In the genomic region with DNA sequence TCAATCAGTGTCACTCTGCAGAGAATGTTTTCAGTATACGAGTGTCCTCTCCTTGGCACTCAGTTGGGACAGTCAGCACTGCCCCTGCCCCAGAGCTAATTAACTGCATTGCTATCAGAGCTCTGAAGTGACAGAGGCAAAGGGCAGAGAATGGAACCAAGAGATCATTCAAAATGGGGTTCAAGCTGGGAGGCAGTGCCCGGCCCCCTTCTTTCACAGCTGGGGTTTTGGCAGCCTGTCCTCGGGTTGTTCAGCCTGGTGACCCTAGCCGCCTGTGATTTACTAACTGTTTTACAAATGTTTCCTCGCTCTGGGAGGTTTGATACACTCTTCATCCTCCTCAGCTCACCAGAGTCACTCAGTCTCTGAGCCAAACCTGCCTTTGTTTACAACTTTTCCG, we compare ENCODE assay signal across 21 cellular contexts.
DNase-seq lines count a peak whose midpoint lies in the region; ATAC-seq and TF ChIP-seq lines count a peak whose summit lies in the region.
"Had no signal": no experiment of that assay in that cellular context is flagged by ENCODE, and none has a peak within 500 bp of the region (broad histone marks: within the 10 kb centered on the region; RNA-seq: fewer than 3 reads in every experiment).

No MANE protein-coding gene starts in this region.

- H3K27ac Mint-ChIP-seq in HFFc6: peak overlapping the region; percentile 71
- H3K27ac Mint-ChIP-seq in progenitor cell of endocrine pancreas: no peak overlapping the region
- H3K27ac Mint-ChIP-seq: activated CD8-positive, alpha-beta T cell treated with anti-CD3 and anti-CD28 coated beads for 36 hours; activated T-helper 1 cell treated with anti-CD3 and anti-CD28 coated beads, Interleukin-12 subunit alpha, Interleukin-12 subunit beta, Interleukin-2, Interleukin-4 antibody, amounts not matched to agents 30 ng/mL and 10 ng/mL and 1 ng/mL, durations not matched to agents 14 hours and 24 hours and 36 hours; T-cell had no signal

- intact Hi-C loops in lower lobe of right lung (cut with DNase I) (no loop called here), testis (cut with DNase I; ENCODE audit: low total_unique reads) (no loop called here)

- no peak for DNase-seq in HFFc6
- DNase-seq in choroid plexus epithelial cell (ENCODE audit: low read depth): peak; percentile 19
- peak; percentile 48 for DNase-seq in lower lobe of right lung
- no peak for DNase-seq in testis
- DNase-seq in omental fat pad (ENCODE audit: low spot score): no peak
- no peak for DNase-seq in activated naive CD4-positive, alpha-beta T cell treated with Interleukin-2 at 50 U/mL for 16 hours
- DNase-seq in progenitor cell of endocrine pancreas (ENCODE audit: low spot score, unreplicated experiment): no peak
- no peak for DNase-seq in NCI-H2081 treated with DMSO at 0.1 percent for 48 hours (lab: John Stamatoyannopoulos, UW)
- DNase-seq: activated CD8-positive, alpha-beta T cell treated with anti-CD3 and anti-CD28 coated beads for 36 hours; Caco-2; cortex of kidney; erythroblast; hypothalamus; NCI-H1092 treated with DMSO at 0.1 percent for 48 hours; NCI-H774; psoas muscle; RPMI8226; stimulated activated CD4-positive, alpha-beta T cell treated with anti-CD3 and anti-CD28 coated beads, Interleukin-15, amount 100 ng/mL, for 24 hours; stimulated activated naive CD8-positive, alpha-beta T cell treated with anti-CD3 and anti-CD28 coated beads, Interleukin-15, Interleukin-2, amounts not matched to agents 100 U/mL and 50 U/mL, for 24 hours; T-cell had no signal

- peaks cover 77% of the 10 kb centered on the region for H3K4me1 Mint-ChIP-seq in HFFc6 (ENCODE audit: low read depth)
- H3K4me1 Mint-ChIP-seq in progenitor cell of endocrine pancreas (ENCODE audit: low read depth): peaks cover 34% of the 10 kb centered on the region
- H3K4me1 Mint-ChIP-seq: T-cell had no signal

- no peaks in the 10 kb centered on the region for H3K36me3 ChIP-seq in lower lobe of right lung
- H3K36me3 ChIP-seq in testis (ENCODE audit: low read depth, missing control alignments): no peaks in the 10 kb centered on the region

- H3K4me3 Mint-ChIP-seq in HFFc6: peak overlapping the region; percentile 15; the same call in 1 of the 2 replicates
- H3K4me3 Mint-ChIP-seq in progenitor cell of endocrine pancreas (ENCODE audit: low read depth): no peak overlapping the region
- H3K4me3 Mint-ChIP-seq: activated CD8-positive, alpha-beta T cell treated with anti-CD3 and anti-CD28 coated beads for 36 hours; activated T-helper 1 cell treated with anti-CD3 and anti-CD28 coated beads, Interleukin-12 subunit alpha, Interleukin-12 subunit beta, Interleukin-2, Interleukin-4 antibody, amounts not matched to agents 30 ng/mL and 10 ng/mL and 1 ng/mL, durations not matched to agents 14 hours and 24 hours and 36 hours; T-cell had no signal

- peak; percentile 50 to 77 for ATAC-seq in lower lobe of right lung
- ATAC-seq in omental fat pad (ENCODE audit: low FRiP score): no peak
- ATAC-seq: activated CD8-positive, alpha-beta T cell treated with anti-CD3 and anti-CD28 coated beads for 36 hours; psoas muscle; stimulated activated naive CD8-positive, alpha-beta T cell treated with anti-CD3 and anti-CD28 coated beads, Interleukin-15, Interleukin-2, amounts not matched to agents 100 U/mL and 50 U/mL, for 24 hours; T-cell had no signal

- H3K9me3 Mint-ChIP-seq in HFFc6: no peaks in the 10 kb centered on the region
- no peaks in the 10 kb centered on the region for H3K9me3 Mint-ChIP-seq in progenitor cell of endocrine pancreas (ENCODE audit: low read depth)
- H3K9me3 Mint-ChIP-seq: activated CD8-positive, alpha-beta T cell treated with anti-CD3 and anti-CD28 coated beads for 36 hours; activated T-helper 1 cell treated with anti-CD3 and anti-CD28 coated beads, Interleukin-12 subunit alpha, Interleukin-12 subunit beta, Interleukin-2, Interleukin-4 antibody, amounts not matched to agents 30 ng/mL and 10 ng/mL and 1 ng/mL, durations not matched to agents 14 hours and 24 hours and 36 hours; T-cell had no signal

- H3K4me3 ChIP-seq in choroid plexus epithelial cell (ENCODE audit: low read depth, low read length) (no peak overlapping the region), lower lobe of right lung (no peak overlapping the region), testis (no peak overlapping the region)
- H3K4me3 ChIP-seq: psoas muscle had no signal

- H3K27ac ChIP-seq in lower lobe of right lung (peak overlapping the region; percentile 32), testis (peak overlapping the region; percentile 79 to 81)
- H3K27ac ChIP-seq: psoas muscle had no signal

- H3K9me3 ChIP-seq in lower lobe of right lung (no peaks in the 10 kb centered on the region), testis (no peaks in the 10 kb centered on the region)
- H3K9me3 ChIP-seq: Caco-2, psoas muscle had no signal

- no peaks in the 10 kb centered on the region; the same call in 1 of the 2 replicates for H3K27me3 Mint-ChIP-seq in HFFc6 (ENCODE audit: insufficient read depth)
- no peaks in the 10 kb centered on the region for H3K27me3 Mint-ChIP-seq in progenitor cell of endocrine pancreas
- H3K27me3 Mint-ChIP-seq: activated CD8-positive, alpha-beta T cell treated with anti-CD3 and anti-CD28 coated beads for 36 hours; T-cell had no signal

- H3K36me3 Mint-ChIP-seq in HFFc6 (ENCODE audit: low read depth): no peaks in the 10 kb centered on the region
- H3K36me3 Mint-ChIP-seq in progenitor cell of endocrine pancreas (ENCODE audit: insufficient read depth): no peaks in the 10 kb centered on the region

- TF ChIP-seq CTCF in HFFc6 (IDR thresholded peaks at IDR 0.05) (no peak), choroid plexus epithelial cell (conservative IDR thresholded peaks at IDR 0.05; ENCODE audit: low read depth, low read length) (no peak), lower lobe of right lung (IDR thresholded peaks at IDR 0.05) (no peak), testis (IDR thresholded peaks at IDR 0.05) (no peak), omental fat pad (IDR thresholded peaks at IDR 0.05) (no peak), progenitor cell of endocrine pancreas (IDR thresholded peaks at IDR 0.05; ENCODE audit: unreplicated experiment) (no peak)

- H3K27me3 ChIP-seq in lower lobe of right lung (ENCODE audit: low read depth): no peaks in the 10 kb centered on the region
- H3K27me3 ChIP-seq in testis: no peaks in the 10 kb centered on the region

- H3K4me1 ChIP-seq in lower lobe of right lung (peaks cover 31% of the 10 kb centered on the region), testis (peaks cover 23% of the 10 kb centered on the region)

- 28 to 46% methylated on average over 6 of the region's 6 CpGs for WGBS in testis, 2 donors

- no peak for TF ChIP-seq POLR2A in testis (IDR thresholded peaks at IDR 0.05)

Comparison
In these comparisons a context has a peak if more than half of its experiments do, and no peak if none do; other contexts are left out.
1. DNase-seq: peak in choroid plexus epithelial cell (single experiment) and lower lobe of right lung (single experiment); none in HFFc6 (single experiment), testis (single experiment), omental fat pad (single experiment), activated naive CD4-positive, alpha-beta T cell treated with Interleukin-2 at 50 U/mL for 16 hours (single experiment), progenitor cell of endocrine pancreas (single experiment) and NCI-H2081 treated with DMSO at 0.1 percent for 48 hours (single experiment).